In the genomic region with DNA sequence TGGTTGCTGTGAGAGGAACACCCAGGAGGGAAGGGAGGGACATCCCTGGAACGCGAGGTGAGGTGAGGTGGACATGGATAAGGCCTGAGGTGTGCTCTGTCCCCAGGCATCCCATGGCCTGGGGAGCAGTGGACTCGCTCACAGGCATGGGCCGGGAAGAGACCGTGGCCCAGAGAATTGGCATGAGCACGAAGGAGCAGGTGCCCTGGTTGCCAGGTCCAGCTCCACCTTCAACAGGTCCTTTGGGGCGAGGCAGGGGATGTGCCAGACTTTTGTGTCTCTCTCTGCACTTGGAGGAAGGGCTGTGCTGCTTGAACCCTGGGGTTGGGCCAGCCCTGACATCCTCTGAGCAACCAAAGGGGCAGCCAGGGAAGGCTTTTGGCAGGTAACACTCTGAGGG, we compare ENCODE assay signal across 27 cellular contexts. TPM values are rescaled to one million over a fixed set of nuclear protein-coding genes. Genes with fewer than 3 reads are reported as not detected.
DNase-seq lines count a peak whose midpoint lies in the region; ATAC-seq, FAIRE-seq and TF ChIP-seq lines count a peak whose summit lies in the region.
"Had no signal": no experiment of that assay in that cellular context is flagged by ENCODE, and none has a peak within 500 bp of the region (broad histone marks: within the 10 kb centered on the region; RNA-seq: fewer than 3 reads in every experiment).

No MANE protein-coding gene starts in this region.

- H3K4me1 ChIP-seq in BLaER1 (peaks cover 89% of the 10 kb centered on the region), GM12878 (ENCODE audit: control insufficient read depth, insufficient read depth, low read length) (no peaks in the 10 kb centered on the region), neuronal stem cell (ENCODE audit: control insufficient read depth in 2 of 2, insufficient read depth in 1 of 2, low read depth in 1 of 2, low read length in 2 of 2) (peaks cover 0 to 10% of the 10 kb centered on the region in 2 donors)
- peaks cover 60 to 93% (median 71%) of the 10 kb centered on the region in 10 experiments for H3K4me1 ChIP-seq in BLaER1 treated with 17β-estradiol and CSF1 and Interleukin-3, amounts not matched to agents 10 nM and 100 nM
- H3K4me1 ChIP-seq in CD4-positive, alpha-beta memory T cell (ENCODE audit: insufficient read depth, low read length) = no peaks in the 10 kb centered on the region
- H3K4me1 ChIP-seq: BE2C had no signal

- POLR2A ChIA-PET in GM12878 (lab: Charles Lee) = no interaction called here
- POLR2A ChIA-PET in CD4-positive, alpha-beta memory T cell (lab: Charles Lee; ENCODE audit: partially characterized antibody) = no interaction called here

- no peak overlapping the region for H4K8ac ChIP-seq in neuronal stem cell (ENCODE audit: low read depth, low read length)

- no peak overlapping the region for H2BK15ac ChIP-seq in neuronal stem cell (ENCODE audit: low read length)

- no peaks in the 10 kb centered on the region for H3K79me2 ChIP-seq in GM12878 (ENCODE audit: control insufficient read depth, insufficient read depth, low read length)

- H3K23ac ChIP-seq in neuronal stem cell (ENCODE audit: low read depth, low read length, poor library complexity) = peak overlapping the region; percentile 81

- peaks cover 0 to 3% (median 0%) of the 10 kb centered on the region in 8 donors for H3K9me3 Mint-ChIP-seq in CD4-positive, alpha-beta memory T cell
- H3K9me3 Mint-ChIP-seq: CD8-positive, alpha-beta T cell had no signal

- TF ChIP-seq EP300 in GM12878 (IDR thresholded peaks at IDR 0.05; ENCODE audit: borderline replicate concordance in 1 of 2, control insufficient read depth in 1 of 2, low read depth in 2 of 2, low read length in 2 of 2) = no peak

- H2BK12ac ChIP-seq in neuronal stem cell (ENCODE audit: low read length) = peak overlapping the region; percentile 10

- intact Hi-C loops in GM12878 (cut with micrococcal nuclease; ENCODE audit: unreplicated experiment) = no loop called here
- intact Hi-C loops in CD4-positive, alpha-beta memory T cell (cut with micrococcal nuclease) = no loop called here

- TF ChIP-seq POLR2A in GM12878 (IDR thresholded peaks at IDR 0.05; ENCODE audit: low read depth, low read length) = peak; percentile 33

- WGBS in GM12878 (ENCODE audit: insufficient coverage, insufficient replicate concordance, low lambda C conversion rate, missing lambda C conversion rate) = 87% methylated on average over 7 of the region's 7 CpGs
- no CpG with 5 or more reads among the region's 7 CpGs for WGBS in neuronal stem cell (ENCODE audit: extremely low coverage in 2 of 2, insufficient read length in 2 of 2, insufficient replicate concordance in 1 of 2), 2 donors

- no peak for TF ChIP-seq RAD21 in GM12878 (IDR thresholded peaks at IDR 0.05; ENCODE audit: insufficient read depth, low read depth, low read length)

- RAD21 ChIA-PET in GM12878 (lab: Charles Lee; ENCODE audit: unreplicated experiment) = no interaction called here

- no peak overlapping the region for H4K91ac ChIP-seq in neuronal stem cell (ENCODE audit: low read depth, low read length, poor library complexity)

- H3K9me3 ChIP-seq in BLaER1 (peaks cover 14% of the 10 kb centered on the region), GM12878 (replicated peaks; ENCODE audit: control insufficient read depth, insufficient read depth, low read length) (no peaks in the 10 kb centered on the region), neuronal stem cell (replicated peaks in 1 of 2; ENCODE audit: control insufficient read depth in 2 of 2, insufficient read depth in 1 of 2, low read depth in 1 of 2, low read length in 2 of 2) (peaks cover 6 to 8% of the 10 kb centered on the region in 2 donors)
- peaks cover 0 to 18% (median 15%) of the 10 kb centered on the region in 11 experiments; a peak in 14 of 22 replicates for H3K9me3 ChIP-seq in BLaER1 treated with 17β-estradiol and CSF1 and Interleukin-3, amounts not matched to agents 10 nM and 100 nM (replicated peaks in 1 of 11)
- no peaks in the 10 kb centered on the region for H3K9me3 ChIP-seq in CD4-positive, alpha-beta memory T cell (ENCODE audit: control insufficient read depth in 1 of 2, low read length in 2 of 2)
- H3K9me3 ChIP-seq: BE2C had no signal

- peak overlapping the region; percentile 96 for H3K4me2 ChIP-seq in BLaER1
- H3K4me2 ChIP-seq in BLaER1 treated with 17β-estradiol and CSF1 and Interleukin-3, amounts not matched to agents 10 nM and 100 nM = peak overlapping the region; percentile 29 to 97 (median 87); a peak in 17 of 22 replicates
- H3K4me2 ChIP-seq in GM12878 (ENCODE audit: control insufficient read depth, insufficient read depth) = no peak overlapping the region
- H3K4me2 ChIP-seq in neuronal stem cell (ENCODE audit: insufficient read depth, low read length, poor library complexity, severe bottlenecking) = no peak overlapping the region

- no peak for ATAC-seq in GM12878
- ATAC-seq: CD8-positive, alpha-beta T cell had no signal

- CTCF ChIA-PET in GM12878 (lab: Yijun Ruan, JAX) = no interaction called here
- CTCF ChIA-PET in CD4-positive, alpha-beta memory T cell (lab: Charles Lee; ENCODE audit: partially characterized antibody) = no interaction called here

- H3K36me3 ChIP-seq in BLaER1 (peaks cover 24% of the 10 kb centered on the region; the same call in 1 of the 2 replicates), GM12878 (ENCODE audit: control insufficient read depth in 2 of 2, insufficient read depth in 2 of 2, low read length in 1 of 2) (peaks cover 2 to 3% of the 10 kb centered on the region in 2 experiments; a peak in 3 of 4 replicates), neuronal stem cell (replicated peaks in 1 of 2; ENCODE audit: control insufficient read depth in 2 of 2, insufficient read depth in 2 of 2, low read length in 2 of 2) (peaks cover 21 to 22% of the 10 kb centered on the region in 2 donors)
- peaks cover 0 to 35% (median 16%) of the 10 kb centered on the region in 11 experiments; a peak in 20 of 22 replicates for H3K36me3 ChIP-seq in BLaER1 treated with 17β-estradiol and CSF1 and Interleukin-3, amounts not matched to agents 10 nM and 100 nM
- peaks cover 11% of the 10 kb centered on the region for H3K36me3 ChIP-seq in CD4-positive, alpha-beta memory T cell (ENCODE audit: insufficient read depth, low read length)

- no peaks in the 10 kb centered on the region for H3K27me3 Mint-ChIP-seq in CD4-positive, alpha-beta memory T cell
- H3K27me3 Mint-ChIP-seq: CD4-positive, CD25-positive, alpha-beta regulatory T cell had no signal

- H2AK5ac ChIP-seq in neuronal stem cell (ENCODE audit: low read depth, low read length) = no peak overlapping the region

- H3K36me3 Mint-ChIP-seq in CD4-positive, alpha-beta memory T cell = peaks cover 12 to 21% of the 10 kb centered on the region in 2 donors

- H3K27ac ChIP-seq in BLaER1 (peak overlapping the region; percentile 95), GM12878 (ENCODE audit: control insufficient read depth, insufficient read depth) (no peak overlapping the region), neuronal stem cell (replicated peaks; ENCODE audit: low read length) (no peak overlapping the region)
- H3K27ac ChIP-seq in BLaER1 treated with 17β-estradiol and CSF1 and Interleukin-3, amounts not matched to agents 10 nM and 100 nM = no peak overlapping the region
- no peak overlapping the region for H3K27ac ChIP-seq in CD4-positive, alpha-beta memory T cell (ENCODE audit: low read depth, low read length)

- SMC1A ChIA-PET in GM12878 (lab: Charles Lee; ENCODE audit: uncharacterized antibody, unreplicated experiment) = no interaction called here

- H3K14ac ChIP-seq in neuronal stem cell (ENCODE audit: low read length) = peak overlapping the region; percentile 48

- H3K9ac ChIP-seq in BLaER1 (peak overlapping the region; percentile 71; the same call in 1 of the 2 replicates), GM12878 (ENCODE audit: control insufficient read depth, insufficient read depth, low read length) (no peak overlapping the region), neuronal stem cell (ENCODE audit: low read depth, low read length, poor library complexity) (no peak overlapping the region)
- peak overlapping the region in 2 of 11 experiments; percentile 3 to 66; a peak in 1 of 22 replicates for H3K9ac ChIP-seq in BLaER1 treated with 17β-estradiol and CSF1 and Interleukin-3, amounts not matched to agents 10 nM and 100 nM

- no peak overlapping the region for H3K4ac ChIP-seq in neuronal stem cell (ENCODE audit: low read length)

- BruUV-seq in GM12878 (replicated peaks; lab: Mats Ljungman, UMichigan) = no TSS peak

- H4K20me1 ChIP-seq in BLaER1 = peaks cover 24% of the 10 kb centered on the region
- peaks cover 15 to 100% (median 58%) of the 10 kb centered on the region in 11 experiments; a peak in 20 of 22 replicates for H4K20me1 ChIP-seq in BLaER1 treated with 17β-estradiol and CSF1 and Interleukin-3, amounts not matched to agents 10 nM and 100 nM
- no peaks in the 10 kb centered on the region for H4K20me1 ChIP-seq in GM12878 (ENCODE audit: control insufficient read depth, insufficient read depth)

- DNase-seq in GM12878 (ENCODE audit: low read depth, low spot score) (no peak), neuronal stem cell (ENCODE audit: low spot score) (no peak), NK-92 (lab: John Stamatoyannopoulos, UW; ENCODE audit: unreplicated experiment) (no peak), ureter (ENCODE audit: low spot score) (no peak)
- no peak for DNase-seq in CD4-positive, alpha-beta memory T cell
- DNase-seq: 8988T; ACHN; BE2C; CD4-positive, CD25-positive, alpha-beta regulatory T cell; CD8-positive, alpha-beta T cell; DMS 273 treated with DMSO at 0.1 percent for 48 hours; DMS153; DMS53; DMS79; DND-41; EL; GDM1 had no signal

- in situ Hi-C loops in GM12878 (cut with MboI) = no loop called here

- TF ChIP-seq CTCF in GM12878 (IDR thresholded peaks at IDR 0.05 in 2 of 3, conservative IDR thresholded peaks at IDR 0.05 in 1 of 3; ENCODE audit: control insufficient read depth in 2 of 3, extremely low read depth in 1 of 3, insufficient read depth in 1 of 3, low read depth in 3 of 3, low read length in 3 of 3) = no peak

- H3K27me3 ChIP-seq in BLaER1 = no peaks in the 10 kb centered on the region
- peaks cover 0 to 34% (median 0%) of the 10 kb centered on the region in 11 experiments; a peak in 7 of 22 replicates for H3K27me3 ChIP-seq in BLaER1 treated with 17β-estradiol and CSF1 and Interleukin-3, amounts not matched to agents 10 nM and 100 nM
- H3K27me3 ChIP-seq in GM12878 (replicated peaks in 1 of 2; ENCODE audit: control insufficient read depth in 2 of 2, insufficient read depth in 2 of 2, low read length in 1 of 2) = no peaks in the 10 kb centered on the region
- H3K27me3 ChIP-seq in neuronal stem cell (ENCODE audit: control insufficient read depth in 3 of 3, insufficient read depth in 3 of 3, low read depth in 1 of 3, low read length in 3 of 3) = no peaks in the 10 kb centered on the region
- H3K27me3 ChIP-seq in CD4-positive, alpha-beta memory T cell (ENCODE audit: insufficient read depth, low read length) = no peaks in the 10 kb centered on the region
- H3K27me3 ChIP-seq: BE2C had no signal

- H3K4me1 Mint-ChIP-seq in CD4-positive, alpha-beta memory T cell = peaks cover 17 to 27% (median 23%) of the 10 kb centered on the region in 4 donors
- H3K4me1 Mint-ChIP-seq: CD14-positive monocyte had no signal

- FAIRE-seq in GM12878 (lab: Jason Lieb, UNC) = no peak
- FAIRE-seq: A204.1, GM12891, GM19239 had no signal

- H3K79me1 ChIP-seq in neuronal stem cell (ENCODE audit: low read depth, low read length) = peaks cover 2% of the 10 kb centered on the region

- H2BK5ac ChIP-seq in neuronal stem cell (ENCODE audit: low read length) = no peak overlapping the region

- H3K18ac ChIP-seq in neuronal stem cell (ENCODE audit: low read length) = peak overlapping the region; percentile 77

- H3K4me3 Mint-ChIP-seq in CD4-positive, alpha-beta memory T cell = no peak overlapping the region
- H3K4me3 Mint-ChIP-seq: CD14-positive monocyte; CD4-positive, CD25-positive, alpha-beta regulatory T cell; CD8-positive, alpha-beta T cell had no signal

- H2BK120ac ChIP-seq in neuronal stem cell (ENCODE audit: low read depth, low read length) = no peak overlapping the region

- no peak overlapping the region for H3K27ac Mint-ChIP-seq in CD4-positive, alpha-beta memory T cell
- H3K27ac Mint-ChIP-seq: CD14-positive monocyte; CD4-positive, CD25-positive, alpha-beta regulatory T cell; CD8-positive, alpha-beta T cell had no signal

- H2AFZ ChIP-seq in GM12878 (ENCODE audit: control insufficient read depth, low read depth, low read length) (no peak overlapping the region), neuronal stem cell (ENCODE audit: low read length) (no peak overlapping the region)

- H3K4me3 ChIP-seq in BLaER1 (peak overlapping the region; percentile 56; the same call in 1 of the 2 replicates), GM12878 (no peak overlapping the region), neuronal stem cell (ENCODE audit: low read length in 2 of 2) (no peak overlapping the region)
- no peak overlapping the region; a peak in 1 of 20 replicates for H3K4me3 ChIP-seq in BLaER1 treated with 17β-estradiol and CSF1 and Interleukin-3, amounts not matched to agents 10 nM and 100 nM
- H3K4me3 ChIP-seq in CD4-positive, alpha-beta memory T cell (ENCODE audit: low read length in 2 of 2) = no peak overlapping the region

RNA-seq across cellular contexts. Expression of a gene that starts 21.5 kb away (rescaled TPM):
- total RNA-seq in GM12878 (2013; cell fraction: nucleolus; rRNA removed) = not detected in 2 replicates
- not detected in 2 replicates for total RNA-seq in GM12878 (2014; rRNA removed)
- not detected in 2 replicates for total RNA-seq in GM12878 (2014; rRNA removed; fragmentation: Illumina TruSeq; extraction: Trizol)
- total RNA-seq in GM12878 (2021) = 0.03 and 0.19 TPM in 2 replicates
- polyA plus RNA-seq in GM12878 (2011; ENCODE audit: low read depth) = 0.20 TPM
- not detected in 2 replicates for polyA plus RNA-seq in GM12878 (2011; rRNA removed)
- not detected in 2 replicates for polyA plus RNA-seq in GM12878 (2011; cell fraction: cytosol; rRNA removed)
- not detected in 2 replicates for polyA plus RNA-seq in GM12878 (2011; cell fraction: nucleus; rRNA removed)
- polyA plus RNA-seq in GM12878 (2012) = 0.13 and 0.53 TPM in 2 replicates
- not detected in 2 replicates for polyA plus RNA-seq in GM12878 (2014; fragmentation: Illumina TruSeq; extraction: Trizol)
- not detected for polyA plus RNA-seq in GM12878 (2014; fragmentation: Nextera tagmentation; extraction: Ambion mirVana)
- polyA plus RNA-seq in GM12878 (2014; rRNA removed) = 0.03 TPM in 1 of 2 replicates, not detected in the other
- not detected for polyA plus RNA-seq in GM12878 (2016; fragmentation: Nextera tagmentation; extraction: Ambion mirVana)
- not detected in 2 replicates for polyA minus RNA-seq in GM12878 (2011; rRNA and poly(A)+ RNA removed)
- not detected in 2 replicates for polyA minus RNA-seq in GM12878 (2011; cell fraction: cytosol; rRNA and poly(A)+ RNA removed)
- polyA minus RNA-seq in GM12878 (2011; cell fraction: nucleus; rRNA and poly(A)+ RNA removed) = 0.10 TPM in 1 of 2 replicates, not detected in the other
- polyA plus RNA-seq in neuronal stem cell (2013, experiment 1 of 2) = not detected
- not detected for polyA plus RNA-seq in neuronal stem cell (2013, experiment 2 of 2)
- not detected for total RNA-seq in ureter
- not detected for total RNA-seq in CD4-positive, alpha-beta memory T cell
- under 1 TPM in 1 of 2 donors, not detected in 1; 0.13 TPM for polyA plus RNA-seq in CD4-positive, alpha-beta memory T cell
- total RNA-seq: A673; CD4-positive, CD25-positive, alpha-beta regulatory T cell; CD8-positive, alpha-beta T cell; Daoy; G401 had no signal
- polyA plus RNA-seq: AG04450, CD14-positive monocyte had no signal

RNA-seq across cellular contexts. Expression of a gene that starts 59.6 kb away (rescaled TPM):
- total RNA-seq in GM12878 (2013; cell fraction: nucleolus; rRNA removed) = not detected in 2 replicates
- total RNA-seq in GM12878 (2014; rRNA removed) (not detected in 2 replicates), GM12878 (2014; rRNA removed; fragmentation: Illumina TruSeq; extraction: Trizol) (not detected in 2 replicates), GM12878 (2021) (0.11 and 0.23 TPM in 2 replicates), ureter (0.39 TPM)
- polyA plus RNA-seq in GM12878 (2011; ENCODE audit: low read depth) = not detected
- polyA plus RNA-seq in GM12878 (2011; rRNA removed) (not detected in 2 replicates), GM12878 (2014; fragmentation: Illumina TruSeq; extraction: Trizol) (not detected in 2 replicates), GM12878 (2014; fragmentation: Nextera tagmentation; extraction: Ambion mirVana) (not detected), GM12878 (2014; rRNA removed) (not detected in 2 replicates), GM12878 (2016; fragmentation: Nextera tagmentation; extraction: Ambion mirVana) (not detected)
- polyA plus RNA-seq in GM12878 (2011; cell fraction: cytosol; rRNA removed) = not detected in 2 replicates
- polyA plus RNA-seq in GM12878 (2011; cell fraction: nucleus; rRNA removed) = 0.03 TPM in 1 of 2 replicates, not detected in the other
- polyA plus RNA-seq in GM12878 (2012) = 0.01 and 0.03 TPM in 2 replicates
- not detected in 2 replicates for polyA minus RNA-seq in GM12878 (2011; rRNA and poly(A)+ RNA removed)
- polyA minus RNA-seq in GM12878 (2011; cell fraction: cytosol; rRNA and poly(A)+ RNA removed) = not detected in 2 replicates
- not detected in 2 replicates for polyA minus RNA-seq in GM12878 (2011; cell fraction: nucleus; rRNA and poly(A)+ RNA removed)
- not detected for polyA plus RNA-seq in neuronal stem cell (2013, experiment 1 of 2)
- under 0.01 TPM for polyA plus RNA-seq in neuronal stem cell (2013, experiment 2 of 2)
- total RNA-seq in CD4-positive, alpha-beta memory T cell = not detected
- polyA plus RNA-seq in CD4-positive, alpha-beta memory T cell = not detected
- total RNA-seq: A673; CD4-positive, CD25-positive, alpha-beta regulatory T cell; CD8-positive, alpha-beta T cell; Daoy; G401 had no signal
- polyA plus RNA-seq: AG04450; CD14-positive monocyte; CD4-positive, CD25-positive, alpha-beta regulatory T cell had no signal

Comparison
In these comparisons a context has a peak if more than half of its experiments do, and no peak if none do; other contexts are left out.
1. H3K4me2 ChIP-seq: peak in BLaER1 (single experiment) and BLaER1 treated with 17β-estradiol and CSF1 and Interleukin-3, amounts not matched to agents 10 nM and 100 nM (11 of 11); none in GM12878 (single experiment) and neuronal stem cell (single experiment).